1 cellular context compared by ENCODE assay signal in the genomic region with DNA sequence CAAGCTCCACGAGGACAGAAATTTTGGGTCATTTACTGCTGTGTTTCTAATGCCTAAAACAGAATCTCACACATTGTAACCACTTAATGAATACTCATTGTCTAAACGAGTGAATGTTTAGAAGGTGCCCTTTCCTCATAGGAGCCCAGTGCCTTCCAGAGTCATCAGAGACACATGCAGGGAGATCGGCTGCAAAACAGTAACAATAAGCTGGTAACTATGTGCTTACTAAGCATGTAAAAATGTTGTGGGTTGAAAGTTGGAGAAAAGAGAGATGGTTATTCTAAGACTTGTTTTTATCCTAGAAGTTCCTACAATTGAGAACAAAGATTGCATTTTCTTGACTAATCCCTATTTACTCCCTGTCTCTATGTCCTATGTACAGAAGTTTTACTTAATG.
TF ChIP-seq lines count a peak whose summit lies in the region.

No MANE protein-coding gene starts in this region.

TF ChIP-seq in SK-N-SH, 30 proteins besides CTCF, POLR2A, EP300 and RAD21:
- TF ChIP-seq TAF1 (IDR thresholded peaks at IDR 0.05; ENCODE audit: borderline replicate concordance, low read depth, low read length) (no peak), RCOR1 (IDR thresholded peaks at IDR 0.05; ENCODE audit: low read length) (no peak), CHD2 (IDR thresholded peaks at IDR 0.05; ENCODE audit: low read length, partially characterized antibody) (no peak), JUND (IDR thresholded peaks at IDR 0.05) (no peak), FOSL2 (IDR thresholded peaks at IDR 0.05; ENCODE audit: borderline replicate concordance, low read depth) (no peak), SMC3 (IDR thresholded peaks at IDR 0.05; ENCODE audit: low read depth, low read length) (no peak), YY1 (IDR thresholded peaks at IDR 0.05; ENCODE audit: low read depth) (no peak), FOXM1 (IDR thresholded peaks at IDR 0.05; ENCODE audit: low read depth) (no peak)
- TF ChIP-seq, protein P1, sequence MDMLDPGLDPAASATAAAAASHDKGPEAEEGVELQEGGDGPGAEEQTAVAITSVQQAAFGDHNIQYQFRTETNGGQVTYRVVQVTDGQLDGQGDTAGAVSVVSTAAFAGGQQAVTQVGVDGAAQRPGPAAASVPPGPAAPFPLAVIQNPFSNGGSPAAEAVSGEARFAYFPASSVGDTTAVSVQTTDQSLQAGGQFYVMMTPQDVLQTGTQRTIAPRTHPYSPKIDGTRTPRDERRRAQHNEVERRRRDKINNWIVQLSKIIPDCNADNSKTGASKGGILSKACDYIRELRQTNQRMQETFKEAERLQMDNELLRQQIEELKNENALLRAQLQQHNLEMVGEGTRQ (IDR thresholded peaks at IDR 0.05; ENCODE audit: borderline replicate concordance, low read depth, low read length) = no peak
- TF ChIP-seq, protein P2, sequence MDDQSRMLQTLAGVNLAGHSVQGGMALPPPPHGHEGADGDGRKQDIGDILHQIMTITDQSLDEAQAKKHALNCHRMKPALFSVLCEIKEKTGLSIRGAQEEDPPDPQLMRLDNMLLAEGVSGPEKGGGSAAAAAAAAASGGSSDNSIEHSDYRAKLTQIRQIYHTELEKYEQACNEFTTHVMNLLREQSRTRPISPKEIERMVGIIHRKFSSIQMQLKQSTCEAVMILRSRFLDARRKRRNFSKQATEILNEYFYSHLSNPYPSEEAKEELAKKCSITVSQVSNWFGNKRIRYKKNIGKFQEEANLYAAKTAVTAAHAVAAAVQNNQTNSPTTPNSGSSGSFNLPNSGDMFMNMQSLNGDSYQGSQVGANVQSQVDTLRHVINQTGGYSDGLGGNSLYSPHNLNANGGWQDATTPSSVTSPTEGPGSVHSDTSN (IDR thresholded peaks at IDR 0.05) = no peak
- TF ChIP-seq, protein P3, sequence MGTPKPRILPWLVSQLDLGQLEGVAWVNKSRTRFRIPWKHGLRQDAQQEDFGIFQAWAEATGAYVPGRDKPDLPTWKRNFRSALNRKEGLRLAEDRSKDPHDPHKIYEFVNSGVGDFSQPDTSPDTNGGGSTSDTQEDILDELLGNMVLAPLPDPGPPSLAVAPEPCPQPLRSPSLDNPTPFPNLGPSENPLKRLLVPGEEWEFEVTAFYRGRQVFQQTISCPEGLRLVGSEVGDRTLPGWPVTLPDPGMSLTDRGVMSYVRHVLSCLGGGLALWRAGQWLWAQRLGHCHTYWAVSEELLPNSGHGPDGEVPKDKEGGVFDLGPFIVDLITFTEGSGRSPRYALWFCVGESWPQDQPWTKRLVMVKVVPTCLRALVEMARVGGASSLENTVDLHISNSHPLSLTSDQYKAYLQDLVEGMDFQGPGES (IDR thresholded peaks at IDR 0.05; ENCODE audit: low read depth, low read length) = no peak
- TF ChIP-seq, protein P4, sequence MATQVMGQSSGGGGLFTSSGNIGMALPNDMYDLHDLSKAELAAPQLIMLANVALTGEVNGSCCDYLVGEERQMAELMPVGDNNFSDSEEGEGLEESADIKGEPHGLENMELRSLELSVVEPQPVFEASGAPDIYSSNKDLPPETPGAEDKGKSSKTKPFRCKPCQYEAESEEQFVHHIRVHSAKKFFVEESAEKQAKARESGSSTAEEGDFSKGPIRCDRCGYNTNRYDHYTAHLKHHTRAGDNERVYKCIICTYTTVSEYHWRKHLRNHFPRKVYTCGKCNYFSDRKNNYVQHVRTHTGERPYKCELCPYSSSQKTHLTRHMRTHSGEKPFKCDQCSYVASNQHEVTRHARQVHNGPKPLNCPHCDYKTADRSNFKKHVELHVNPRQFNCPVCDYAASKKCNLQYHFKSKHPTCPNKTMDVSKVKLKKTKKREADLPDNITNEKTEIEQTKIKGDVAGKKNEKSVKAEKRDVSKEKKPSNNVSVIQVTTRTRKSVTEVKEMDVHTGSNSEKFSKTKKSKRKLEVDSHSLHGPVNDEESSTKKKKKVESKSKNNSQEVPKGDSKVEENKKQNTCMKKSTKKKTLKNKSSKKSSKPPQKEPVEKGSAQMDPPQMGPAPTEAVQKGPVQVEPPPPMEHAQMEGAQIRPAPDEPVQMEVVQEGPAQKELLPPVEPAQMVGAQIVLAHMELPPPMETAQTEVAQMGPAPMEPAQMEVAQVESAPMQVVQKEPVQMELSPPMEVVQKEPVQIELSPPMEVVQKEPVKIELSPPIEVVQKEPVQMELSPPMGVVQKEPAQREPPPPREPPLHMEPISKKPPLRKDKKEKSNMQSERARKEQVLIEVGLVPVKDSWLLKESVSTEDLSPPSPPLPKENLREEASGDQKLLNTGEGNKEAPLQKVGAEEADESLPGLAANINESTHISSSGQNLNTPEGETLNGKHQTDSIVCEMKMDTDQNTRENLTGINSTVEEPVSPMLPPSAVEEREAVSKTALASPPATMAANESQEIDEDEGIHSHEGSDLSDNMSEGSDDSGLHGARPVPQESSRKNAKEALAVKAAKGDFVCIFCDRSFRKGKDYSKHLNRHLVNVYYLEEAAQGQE (IDR thresholded peaks at IDR 0.05; ENCODE audit: low read depth, low read length) = no peak
TF ChIP-seq in SK-N-SH: peak in this region for 0.
